ENCODE assay signal across 8 cellular contexts in genomic region chr1:31587328-31587699, GRCh38. TPM values are rescaled to one million over a fixed set of nuclear protein-coding genes. Genes with fewer than 3 reads are reported as not detected.
"Had no signal": no experiment of that assay in that cellular context is flagged by ENCODE, and none has a peak within 500 bp of the region (broad histone marks: within the 10 kb centered on the region; RNA-seq: fewer than 3 reads in every experiment).

No MANE protein-coding gene starts in this region.

RNA-seq across cellular contexts. Expression of gene TINAGL1, which starts 11.0 kb away (rescaled TPM):
- total RNA-seq: activated CD8-positive, alpha-beta T cell treated with anti-CD3 and anti-CD28 coated beads, Interleukin-2, amount 10 ng/mL, durations not matched to agents 7 days and 5 days; activated naive CD8-positive, alpha-beta T cell treated with anti-CD3 and anti-CD28 coated beads, Interleukin-2, amount 10 ng/mL, durations not matched to agents 7 days and 5 days; mononuclear cell; natural killer cell treated with Interleukin-12 subunit alpha and Interleukin-12 subunit beta and Interleukin-15 and Interleukin-18, amount 100 ng/mL, for 72 hours had no signal
- polyA plus RNA-seq: SK-N-SH had no signal

RNA-seq across cellular contexts. Expression of gene HCRTR1, which starts 30.2 kb away (rescaled TPM):
- total RNA-seq: activated CD8-positive, alpha-beta T cell treated with anti-CD3 and anti-CD28 coated beads, Interleukin-2, amount 10 ng/mL, durations not matched to agents 7 days and 5 days; activated naive CD8-positive, alpha-beta T cell treated with anti-CD3 and anti-CD28 coated beads, Interleukin-2, amount 10 ng/mL, durations not matched to agents 7 days and 5 days; astrocyte; cardiac septum; esophagus mucosa; mononuclear cell; natural killer cell treated with Interleukin-12 subunit alpha and Interleukin-12 subunit beta and Interleukin-15 and Interleukin-18, amount 100 ng/mL, for 72 hours had no signal
